Comparison of ENCODE assay signal across 1 cellular context in genomic region chr20:36439040-36439730, GRCh38.
A peak's percentile ranks its signal among the peaks of the same experiment; 100 is the strongest.
TF ChIP-seq lines count a peak whose summit lies in the region.

No MANE protein-coding gene starts in this region.

TF ChIP-seq in K562, 482 proteins besides CTCF, POLR2A, EP300 and RAD21 (continued from another document):
- TF ChIP-seq MNT (conservative IDR thresholded peaks at IDR 0.05): no peak
- no peak for TF ChIP-seq CHAMP1 (IDR thresholded peaks at IDR 0.05)
- no peak for TF ChIP-seq IRF2 (CRISPR knock-in tag; IDR thresholded peaks at IDR 0.05)
- no peak for TF ChIP-seq MIER1 (IDR thresholded peaks at IDR 0.05; ENCODE audit: low read depth)
- TF ChIP-seq ZNF184 (CRISPR knock-in tag; IDR thresholded peaks at IDR 0.05): no peak
- no peak for TF ChIP-seq GABPB1 (CRISPR knock-in tag; IDR thresholded peaks at IDR 0.05)
- 0 out of 2 replicates have a peak, but pooled peaks have one; percentile 46 for TF ChIP-seq PTBP1 (IDR thresholded peaks at IDR 0.05; ENCODE audit: low read depth, low read length)
- no peak for TF ChIP-seq CSDE1 (IDR thresholded peaks at IDR 0.05)
- TF ChIP-seq RBM25 (IDR thresholded peaks at IDR 0.05; ENCODE audit: low read depth, low read length, severe bottlenecking): peak; percentile 87
- TF ChIP-seq RCOR1 (IDR thresholded peaks at IDR 0.05; ENCODE audit: borderline replicate concordance in 1 of 2, low read depth in 2 of 2, low read length in 2 of 2): peak in 1 of 2 experiments; percentile 29; a peak in 1 of 4 replicates
- no peak for TF ChIP-seq BRCA1 (IDR thresholded peaks at IDR 0.05)
- TF ChIP-seq BRCA1 (CRISPR knock-in tag; IDR thresholded peaks at IDR 0.05): no peak
- TF ChIP-seq HNRNPLL (IDR thresholded peaks at IDR 0.05; ENCODE audit: low read depth, low read length, poor library complexity, severe bottlenecking): no peak
- no peak for TF ChIP-seq SMAD2 (IDR thresholded peaks at IDR 0.05; ENCODE audit: low read depth, low read length)
- no peak for TF ChIP-seq ELF4 (CRISPR knock-in tag; IDR thresholded peaks at IDR 0.05)
- no peak for TF ChIP-seq MTA1 (IDR thresholded peaks at IDR 0.05; ENCODE audit: borderline replicate concordance)
- no peak for TF ChIP-seq ZNF445 (CRISPR knock-in tag; IDR thresholded peaks at IDR 0.05; ENCODE audit: low read depth)
- TF ChIP-seq MCM7 (IDR thresholded peaks at IDR 0.05): no peak
- TF ChIP-seq OTX1 (CRISPR knock-in tag; IDR thresholded peaks at IDR 0.05): no peak
- TF ChIP-seq HOXB6 (CRISPR knock-in tag; IDR thresholded peaks at IDR 0.05; ENCODE audit: borderline replicate concordance): no peak
- no peak for TF ChIP-seq RBM15 (IDR thresholded peaks at IDR 0.05; ENCODE audit: insufficient read depth, low read length)
- no peak for TF ChIP-seq CBX5 (IDR thresholded peaks at IDR 0.05; ENCODE audit: borderline replicate concordance, low read depth)
- no peak for TF ChIP-seq FOXJ3 (CRISPR knock-in tag; IDR thresholded peaks at IDR 0.05)
- no peak for TF ChIP-seq CHCHD3 (CRISPR knock-in tag; IDR thresholded peaks at IDR 0.05)
- no peak for TF ChIP-seq RERE (CRISPR knock-in tag; IDR thresholded peaks at IDR 0.05; ENCODE audit: borderline replicate concordance)
- TF ChIP-seq THRAP3 (IDR thresholded peaks at IDR 0.05; ENCODE audit: borderline replicate concordance): no peak
- peak; percentile 53; the same call in 1 of the 2 replicates for TF ChIP-seq CC2D1A (IDR thresholded peaks at IDR 0.05)
- TF ChIP-seq STAG1 (CRISPR knock-in tag; IDR thresholded peaks at IDR 0.05; ENCODE audit: borderline replicate concordance): peak; percentile 62; the same call in 1 of the 2 replicates
- TF ChIP-seq REST (CRISPR knock-in tag; IDR thresholded peaks at IDR 0.05; ENCODE audit: low read depth): no peak
- no peak for TF ChIP-seq L3MBTL2 (IDR thresholded peaks at IDR 0.05)
- TF ChIP-seq ZNF695 (CRISPR knock-in tag; IDR thresholded peaks at IDR 0.05): no peak
- no peak for TF ChIP-seq ZNF311 (CRISPR knock-in tag; IDR thresholded peaks at IDR 0.05)
- TF ChIP-seq SETDB1 (IDR thresholded peaks at IDR 0.05; ENCODE audit: low read length): no peak
- no peak for TF ChIP-seq PRMT5 (CRISPR knock-in tag; IDR thresholded peaks at IDR 0.05)
- TF ChIP-seq TRIM28 (IDR thresholded peaks at IDR 0.05): no peak
- TF ChIP-seq HMG20A (CRISPR knock-in tag; conservative IDR thresholded peaks at IDR 0.05): no peak
- no peak for TF ChIP-seq ZBTB9 (CRISPR knock-in tag; IDR thresholded peaks at IDR 0.05)
- TF ChIP-seq EP400 (IDR thresholded peaks at IDR 0.05): no peak
- TF ChIP-seq ATF3 (IDR thresholded peaks at IDR 0.05): no peak
- no peak for TF ChIP-seq ATF3 (CRISPR knock-in tag; conservative IDR thresholded peaks at IDR 0.05)
- TF ChIP-seq ARNT (IDR thresholded peaks at IDR 0.05): no peak
- no peak for TF ChIP-seq SRSF9 (IDR thresholded peaks at IDR 0.05; ENCODE audit: borderline replicate concordance, low read depth, low read length)
- no peak for TF ChIP-seq ZNF140 (CRISPR knock-in tag; IDR thresholded peaks at IDR 0.05)
